In the genomic region with DNA sequence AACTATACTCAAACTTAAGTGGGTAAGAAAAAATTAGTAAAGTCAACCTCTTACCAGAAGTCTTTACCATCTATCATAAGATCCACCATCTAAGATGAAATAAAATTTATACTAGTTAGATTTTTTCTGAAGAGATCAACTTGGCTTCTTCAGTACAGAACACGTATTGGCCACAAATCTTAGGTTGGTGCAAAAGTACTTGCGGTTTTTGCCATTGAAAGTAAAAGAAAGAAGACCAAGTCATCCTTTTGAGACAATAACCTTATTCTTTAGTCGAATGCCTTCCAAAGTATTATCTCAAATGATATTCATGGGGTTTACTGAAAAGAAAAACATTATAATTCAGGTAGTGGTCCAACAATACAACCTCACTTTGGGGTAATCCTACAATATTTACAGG, we compare ENCODE assay signal across 33 cellular contexts.
"Had no signal": no experiment of that assay in that cellular context is flagged by ENCODE, and none has a peak within 500 bp of the region (broad histone marks: within the 10 kb centered on the region; RNA-seq: fewer than 3 reads in every experiment).

No MANE protein-coding gene starts in this region.

- H3K27me3 ChIP-seq: adrenal gland, ascending aorta, body of pancreas, brain microvascular endothelial cell, breast epithelium, cardiac muscle cell had no signal

- FAIRE-seq: astrocyte, bronchial epithelial cell had no signal

- H3K27ac ChIP-seq: adrenal gland, ascending aorta, body of pancreas, brain microvascular endothelial cell, breast epithelium, cardiac muscle cell had no signal

- ATAC-seq: activated naive CD4-positive, alpha-beta T cell treated with anti-CD3 and anti-CD28 coated beads, Interleukin-2, amount 50 U/mL, for 72 hours; activated naive CD8-positive, alpha-beta T cell treated with anti-CD3 and anti-CD28 coated beads, Interleukin-2, amount 50 U/mL, for 24 hours; activated T-cell treated with anti-CD3 and anti-CD28 coated beads, Interleukin-2, amount 50 U/mL, for 4 hours; activated T-cell treated with anti-CD3 and anti-CD28 coated beads, Interleukin-2, amount 50 U/mL, for 72 hours; activated T-helper 17 cell treated with anti-CD3 and anti-CD28 coated beads, Interleukin-2, amount 50 U/mL, for 72 hours; body of pancreas had no signal

- H3K36me3 ChIP-seq: adrenal gland, ascending aorta, brain microvascular endothelial cell, breast epithelium, cardiac muscle cell had no signal

- H3K4me1 ChIP-seq: adrenal gland, ascending aorta, body of pancreas, breast epithelium had no signal

- H3K4me3 ChIP-seq: adrenal gland, ascending aorta, body of pancreas, breast epithelium, cardiac muscle cell had no signal

- DNase-seq: activated effector memory CD4-positive, alpha-beta T cell treated with anti-CD3 and anti-CD28 coated beads, Interleukin-2, amount 50 U/mL, for 16 hours; activated effector memory CD4-positive, alpha-beta T cell treated with Interleukin-2 at 50 U/mL for 16 hours; activated gamma-delta T cell; activated gamma-delta T cell treated with Interleukin-2 at 50 U/mL for 16 hours; activated naive CD4-positive, alpha-beta T cell; activated naive CD4-positive, alpha-beta T cell treated with anti-CD3 and anti-CD28 coated beads for 36 hours; activated naive CD4-positive, alpha-beta T cell treated with anti-CD3 and anti-CD28 coated beads, Interleukin-2, amount 10 ng/mL, durations not matched to agents 7 days and 5 days; activated naive CD4-positive, alpha-beta T cell treated with anti-CD3 and anti-CD28 coated beads, Interleukin-2, amount 50 U/mL, for 16 hours; activated naive CD4-positive, alpha-beta T cell treated with Interleukin-2 at 50 U/mL for 16 hours; activated naive CD8-positive, alpha-beta T cell treated with anti-CD3 and anti-CD28 coated beads for 36 hours; activated naive CD8-positive, alpha-beta T cell treated with anti-CD3 and anti-CD28 coated beads, Interleukin-2, amount 10 ng/mL, durations not matched to agents 7 days and 5 days; activated naive CD8-positive, alpha-beta T cell treated with anti-CD3 and anti-CD28 coated beads, Interleukin-2, amount 50 U/mL, for 24 hours; activated T-cell treated with anti-CD3 and anti-CD28 coated beads, Interleukin-2, amount 50 U/mL, for 24 hours; activated T-cell treated with anti-CD3 and anti-CD28 coated beads, Interleukin-2, amount 50 U/mL, for 4 hours; activated T-cell treated with anti-CD3 and anti-CD28 coated beads, Interleukin-2, amount 50 U/mL, for 48 hours; activated T-cell treated with anti-CD3 and anti-CD28 coated beads, Interleukin-2, amount 50 U/mL, for 72 hours; adrenal gland; amniotic stem cell; amygdala; anterior cingulate cortex; aorta; body of pancreas; brain microvascular endothelial cell; caudate nucleus; central memory CD4-positive, alpha-beta T cell; cerebellar nuclear complex had no signal

- H3K9me3 ChIP-seq: body of pancreas had no signal
